2 cellular contexts compared by ENCODE assay signal in the genomic region with DNA sequence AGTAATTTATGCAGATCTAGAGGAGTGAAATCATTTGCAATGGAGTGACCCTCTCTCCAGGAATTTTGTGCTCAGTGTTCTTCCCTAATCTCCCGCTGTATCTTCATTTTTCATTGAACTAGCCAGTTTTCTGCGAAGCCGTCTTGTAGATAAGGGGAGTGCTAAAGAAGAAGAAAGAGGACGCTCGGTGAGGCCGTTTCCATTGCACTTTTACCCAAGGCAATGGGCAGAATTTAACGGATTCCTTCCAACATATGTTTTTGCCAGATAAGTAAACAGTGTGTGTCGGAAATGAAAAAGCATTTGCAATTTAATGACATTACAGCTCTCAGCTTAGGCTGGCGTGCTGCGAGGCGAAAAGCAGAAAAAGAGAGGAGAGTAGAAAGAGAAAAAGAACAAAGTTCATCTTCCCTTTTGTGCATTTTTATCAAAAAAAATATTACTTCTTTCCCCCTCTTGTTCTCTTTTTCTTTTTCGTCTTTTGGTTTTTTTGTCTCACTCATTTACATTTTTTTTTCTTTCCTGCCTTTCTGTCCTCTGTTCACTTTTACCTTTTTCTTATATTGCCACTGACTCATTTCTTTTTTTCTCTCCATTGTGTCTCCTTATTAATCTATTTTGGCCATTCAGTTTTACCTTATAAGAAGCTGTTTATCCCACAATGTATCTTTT.
TF ChIP-seq lines count a peak whose summit lies in the region.

No MANE protein-coding gene starts in this region.

TF ChIP-seq in GM23338, 12 proteins besides CTCF, POLR2A, EP300 and RAD21 (continued from another document):
- TF ChIP-seq, protein P1, sequence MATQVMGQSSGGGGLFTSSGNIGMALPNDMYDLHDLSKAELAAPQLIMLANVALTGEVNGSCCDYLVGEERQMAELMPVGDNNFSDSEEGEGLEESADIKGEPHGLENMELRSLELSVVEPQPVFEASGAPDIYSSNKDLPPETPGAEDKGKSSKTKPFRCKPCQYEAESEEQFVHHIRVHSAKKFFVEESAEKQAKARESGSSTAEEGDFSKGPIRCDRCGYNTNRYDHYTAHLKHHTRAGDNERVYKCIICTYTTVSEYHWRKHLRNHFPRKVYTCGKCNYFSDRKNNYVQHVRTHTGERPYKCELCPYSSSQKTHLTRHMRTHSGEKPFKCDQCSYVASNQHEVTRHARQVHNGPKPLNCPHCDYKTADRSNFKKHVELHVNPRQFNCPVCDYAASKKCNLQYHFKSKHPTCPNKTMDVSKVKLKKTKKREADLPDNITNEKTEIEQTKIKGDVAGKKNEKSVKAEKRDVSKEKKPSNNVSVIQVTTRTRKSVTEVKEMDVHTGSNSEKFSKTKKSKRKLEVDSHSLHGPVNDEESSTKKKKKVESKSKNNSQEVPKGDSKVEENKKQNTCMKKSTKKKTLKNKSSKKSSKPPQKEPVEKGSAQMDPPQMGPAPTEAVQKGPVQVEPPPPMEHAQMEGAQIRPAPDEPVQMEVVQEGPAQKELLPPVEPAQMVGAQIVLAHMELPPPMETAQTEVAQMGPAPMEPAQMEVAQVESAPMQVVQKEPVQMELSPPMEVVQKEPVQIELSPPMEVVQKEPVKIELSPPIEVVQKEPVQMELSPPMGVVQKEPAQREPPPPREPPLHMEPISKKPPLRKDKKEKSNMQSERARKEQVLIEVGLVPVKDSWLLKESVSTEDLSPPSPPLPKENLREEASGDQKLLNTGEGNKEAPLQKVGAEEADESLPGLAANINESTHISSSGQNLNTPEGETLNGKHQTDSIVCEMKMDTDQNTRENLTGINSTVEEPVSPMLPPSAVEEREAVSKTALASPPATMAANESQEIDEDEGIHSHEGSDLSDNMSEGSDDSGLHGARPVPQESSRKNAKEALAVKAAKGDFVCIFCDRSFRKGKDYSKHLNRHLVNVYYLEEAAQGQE (IDR thresholded peaks at IDR 0.05; ENCODE audit: unreplicated experiment) = no peak

TF ChIP-seq in K562, 482 proteins besides CTCF, POLR2A, EP300 and RAD21 (continued from another document and continues in another):
- TF ChIP-seq IFI16 (CRISPR knock-in tag; IDR thresholded peaks at IDR 0.05) = no peak
- no peak for TF ChIP-seq ZC3H11A (IDR thresholded peaks at IDR 0.05; ENCODE audit: low read depth, low read length)
- no peak for TF ChIP-seq CBX8 (IDR thresholded peaks at IDR 0.05; ENCODE audit: borderline replicate concordance, extremely low read depth, low read depth, low read length, poor library complexity, severe bottlenecking)
- peak; percentile 54; the same call in 1 of the 2 replicates for TF ChIP-seq JUND (IDR thresholded peaks at IDR 0.05; ENCODE audit: borderline replicate concordance, low read depth, low read length)
- TF ChIP-seq JUND (tag; IDR thresholded peaks at IDR 0.05; ENCODE audit: borderline replicate concordance, low read depth, low read length) = 0 out of 3 replicates have a peak, but pooled peaks have one; percentile 19
- no peak for TF ChIP-seq RFX5 (IDR thresholded peaks at IDR 0.05; ENCODE audit: low read depth, low read length)
- peak; percentile 73 for TF ChIP-seq BRD9 (IDR thresholded peaks at IDR 0.05; ENCODE audit: low read depth, partially characterized antibody)
- TF ChIP-seq, protein P2, sequence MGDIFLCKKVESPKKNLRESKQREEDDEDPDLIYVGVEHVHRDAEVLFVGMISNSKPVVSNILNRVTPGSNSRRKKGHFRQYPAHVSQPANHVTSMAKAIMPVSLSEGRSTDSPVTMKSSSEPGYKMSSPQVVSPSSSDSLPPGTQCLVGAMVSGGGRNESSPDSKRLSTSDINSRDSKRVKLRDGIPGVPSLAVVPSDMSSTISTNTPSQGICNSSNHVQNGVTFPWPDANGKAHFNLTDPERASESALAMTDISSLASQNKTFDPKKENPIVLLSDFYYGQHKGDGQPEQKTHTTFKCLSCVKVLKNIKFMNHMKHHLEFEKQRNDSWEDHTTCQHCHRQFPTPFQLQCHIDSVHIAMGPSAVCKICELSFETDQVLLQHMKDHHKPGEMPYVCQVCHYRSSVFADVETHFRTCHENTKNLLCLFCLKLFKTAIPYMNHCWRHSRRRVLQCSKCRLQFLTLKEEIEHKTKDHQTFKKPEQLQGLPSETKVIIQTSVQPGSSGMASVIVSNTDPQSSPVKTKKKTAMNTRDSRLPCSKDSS (IDR thresholded peaks at IDR 0.05; ENCODE audit: low read depth, partially characterized antibody) = no peak
- TF ChIP-seq TCF7L2 (IDR thresholded peaks at IDR 0.05; ENCODE audit: low read depth, low read length) = no peak
- no peak for TF ChIP-seq ZNF436 (CRISPR knock-in tag; IDR thresholded peaks at IDR 0.05)
- TF ChIP-seq HDAC8 (tag; IDR thresholded peaks at IDR 0.05) = no peak
- TF ChIP-seq ZFP36 (IDR thresholded peaks at IDR 0.05; ENCODE audit: low read depth, low read length, partially characterized antibody) = no peak
- TF ChIP-seq, protein P3, sequence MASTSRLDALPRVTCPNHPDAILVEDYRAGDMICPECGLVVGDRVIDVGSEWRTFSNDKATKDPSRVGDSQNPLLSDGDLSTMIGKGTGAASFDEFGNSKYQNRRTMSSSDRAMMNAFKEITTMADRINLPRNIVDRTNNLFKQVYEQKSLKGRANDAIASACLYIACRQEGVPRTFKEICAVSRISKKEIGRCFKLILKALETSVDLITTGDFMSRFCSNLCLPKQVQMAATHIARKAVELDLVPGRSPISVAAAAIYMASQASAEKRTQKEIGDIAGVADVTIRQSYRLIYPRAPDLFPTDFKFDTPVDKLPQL (IDR thresholded peaks at IDR 0.05; ENCODE audit: extremely low read depth, insufficient read length) = no peak
- TF ChIP-seq PTBP1 (IDR thresholded peaks at IDR 0.05; ENCODE audit: low read depth, low read length) = no peak
- no peak for TF ChIP-seq RBM25 (IDR thresholded peaks at IDR 0.05; ENCODE audit: low read depth, low read length, severe bottlenecking)
- TF ChIP-seq ZNF696 (CRISPR knock-in tag; conservative IDR thresholded peaks at IDR 0.05) = no peak
- TF ChIP-seq, protein P4, sequence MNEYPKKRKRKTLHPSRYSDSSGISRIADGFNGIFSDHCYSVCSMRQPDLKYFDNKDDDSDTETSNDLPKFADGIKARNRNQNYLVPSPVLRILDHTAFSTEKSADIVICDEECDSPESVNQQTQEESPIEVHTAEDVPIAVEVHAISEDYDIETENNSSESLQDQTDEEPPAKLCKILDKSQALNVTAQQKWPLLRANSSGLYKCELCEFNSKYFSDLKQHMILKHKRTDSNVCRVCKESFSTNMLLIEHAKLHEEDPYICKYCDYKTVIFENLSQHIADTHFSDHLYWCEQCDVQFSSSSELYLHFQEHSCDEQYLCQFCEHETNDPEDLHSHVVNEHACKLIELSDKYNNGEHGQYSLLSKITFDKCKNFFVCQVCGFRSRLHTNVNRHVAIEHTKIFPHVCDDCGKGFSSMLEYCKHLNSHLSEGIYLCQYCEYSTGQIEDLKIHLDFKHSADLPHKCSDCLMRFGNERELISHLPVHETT (CRISPR knock-in tag; conservative IDR thresholded peaks at IDR 0.05 in 1 of 2, IDR thresholded peaks at IDR 0.05 in 1 of 2) = no peak
- no peak for TF ChIP-seq RBM15 (IDR thresholded peaks at IDR 0.05; ENCODE audit: insufficient read depth, low read length)
- no peak for TF ChIP-seq U2AF1 (optimal IDR thresholded peaks at IDR 0.05; ENCODE audit: low read depth, low read length)
- no peak for TF ChIP-seq ZNF165 (CRISPR knock-in tag; IDR thresholded peaks at IDR 0.05; ENCODE audit: borderline replicate concordance)
- TF ChIP-seq, protein P5, sequence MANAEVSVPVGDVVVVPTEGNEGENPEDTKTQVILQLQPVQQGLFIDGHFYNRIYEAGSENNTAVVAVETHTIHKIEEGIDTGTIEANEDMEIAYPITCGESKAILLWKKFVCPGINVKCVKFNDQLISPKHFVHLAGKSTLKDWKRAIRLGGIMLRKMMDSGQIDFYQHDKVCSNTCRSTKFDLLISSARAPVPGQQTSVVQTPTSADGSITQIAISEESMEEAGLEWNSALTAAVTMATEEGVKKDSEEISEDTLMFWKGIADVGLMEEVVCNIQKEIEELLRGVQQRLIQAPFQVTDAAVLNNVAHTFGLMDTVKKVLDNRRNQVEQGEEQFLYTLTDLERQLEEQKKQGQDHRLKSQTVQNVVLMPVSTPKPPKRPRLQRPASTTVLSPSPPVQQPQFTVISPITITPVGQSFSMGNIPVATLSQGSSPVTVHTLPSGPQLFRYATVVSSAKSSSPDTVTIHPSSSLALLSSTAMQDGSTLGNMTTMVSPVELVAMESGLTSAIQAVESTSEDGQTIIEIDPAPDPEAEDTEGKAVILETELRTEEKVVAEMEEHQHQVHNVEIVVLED (CRISPR knock-in tag; IDR thresholded peaks at IDR 0.05) = no peak
- peak; percentile 59; the same call in 1 of the 2 replicates for TF ChIP-seq BCL6 (CRISPR knock-in tag; IDR thresholded peaks at IDR 0.05)
- TF ChIP-seq, protein P6, sequence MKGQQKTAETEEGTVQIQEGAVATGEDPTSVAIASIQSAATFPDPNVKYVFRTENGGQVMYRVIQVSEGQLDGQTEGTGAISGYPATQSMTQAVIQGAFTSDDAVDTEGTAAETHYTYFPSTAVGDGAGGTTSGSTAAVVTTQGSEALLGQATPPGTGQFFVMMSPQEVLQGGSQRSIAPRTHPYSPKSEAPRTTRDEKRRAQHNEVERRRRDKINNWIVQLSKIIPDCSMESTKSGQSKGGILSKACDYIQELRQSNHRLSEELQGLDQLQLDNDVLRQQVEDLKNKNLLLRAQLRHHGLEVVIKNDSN (CRISPR knock-in tag; IDR thresholded peaks at IDR 0.05) = no peak
- TF ChIP-seq ZNF583 (CRISPR knock-in tag; IDR thresholded peaks at IDR 0.05) = no peak
- no peak for TF ChIP-seq POLR2B (IDR thresholded peaks at IDR 0.05; ENCODE audit: low read depth, partially characterized antibody)
- TF ChIP-seq SNIP1 (IDR thresholded peaks at IDR 0.05; ENCODE audit: low read depth) = 0 out of 2 replicates have a peak, but pooled peaks have one; percentile 27
- TF ChIP-seq, protein P7, sequence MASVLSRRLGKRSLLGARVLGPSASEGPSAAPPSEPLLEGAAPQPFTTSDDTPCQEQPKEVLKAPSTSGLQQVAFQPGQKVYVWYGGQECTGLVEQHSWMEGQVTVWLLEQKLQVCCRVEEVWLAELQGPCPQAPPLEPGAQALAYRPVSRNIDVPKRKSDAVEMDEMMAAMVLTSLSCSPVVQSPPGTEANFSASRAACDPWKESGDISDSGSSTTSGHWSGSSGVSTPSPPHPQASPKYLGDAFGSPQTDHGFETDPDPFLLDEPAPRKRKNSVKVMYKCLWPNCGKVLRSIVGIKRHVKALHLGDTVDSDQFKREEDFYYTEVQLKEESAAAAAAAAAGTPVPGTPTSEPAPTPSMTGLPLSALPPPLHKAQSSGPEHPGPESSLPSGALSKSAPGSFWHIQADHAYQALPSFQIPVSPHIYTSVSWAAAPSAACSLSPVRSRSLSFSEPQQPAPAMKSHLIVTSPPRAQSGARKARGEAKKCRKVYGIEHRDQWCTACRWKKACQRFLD (CRISPR knock-in tag; IDR thresholded peaks at IDR 0.05) = no peak
- TF ChIP-seq, protein P8, sequence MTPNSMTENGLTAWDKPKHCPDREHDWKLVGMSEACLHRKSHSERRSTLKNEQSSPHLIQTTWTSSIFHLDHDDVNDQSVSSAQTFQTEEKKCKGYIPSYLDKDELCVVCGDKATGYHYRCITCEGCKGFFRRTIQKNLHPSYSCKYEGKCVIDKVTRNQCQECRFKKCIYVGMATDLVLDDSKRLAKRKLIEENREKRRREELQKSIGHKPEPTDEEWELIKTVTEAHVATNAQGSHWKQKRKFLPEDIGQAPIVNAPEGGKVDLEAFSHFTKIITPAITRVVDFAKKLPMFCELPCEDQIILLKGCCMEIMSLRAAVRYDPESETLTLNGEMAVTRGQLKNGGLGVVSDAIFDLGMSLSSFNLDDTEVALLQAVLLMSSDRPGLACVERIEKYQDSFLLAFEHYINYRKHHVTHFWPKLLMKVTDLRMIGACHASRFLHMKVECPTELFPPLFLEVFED (CRISPR knock-in tag; conservative IDR thresholded peaks at IDR 0.05) = no peak
- TF ChIP-seq, protein P9, sequence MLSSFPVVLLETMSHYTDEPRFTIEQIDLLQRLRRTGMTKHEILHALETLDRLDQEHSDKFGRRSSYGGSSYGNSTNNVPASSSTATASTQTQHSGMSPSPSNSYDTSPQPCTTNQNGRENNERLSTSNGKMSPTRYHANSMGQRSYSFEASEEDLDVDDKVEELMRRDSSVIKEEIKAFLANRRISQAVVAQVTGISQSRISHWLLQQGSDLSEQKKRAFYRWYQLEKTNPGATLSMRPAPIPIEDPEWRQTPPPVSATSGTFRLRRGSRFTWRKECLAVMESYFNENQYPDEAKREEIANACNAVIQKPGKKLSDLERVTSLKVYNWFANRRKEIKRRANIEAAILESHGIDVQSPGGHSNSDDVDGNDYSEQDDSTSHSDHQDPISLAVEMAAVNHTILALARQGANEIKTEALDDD (IDR thresholded peaks at IDR 0.05) = peak; percentile 35; the same call in 1 of the 2 replicates
- no peak for TF ChIP-seq NR2F6 (CRISPR knock-in tag; IDR thresholded peaks at IDR 0.05)
- TF ChIP-seq, protein P10, sequence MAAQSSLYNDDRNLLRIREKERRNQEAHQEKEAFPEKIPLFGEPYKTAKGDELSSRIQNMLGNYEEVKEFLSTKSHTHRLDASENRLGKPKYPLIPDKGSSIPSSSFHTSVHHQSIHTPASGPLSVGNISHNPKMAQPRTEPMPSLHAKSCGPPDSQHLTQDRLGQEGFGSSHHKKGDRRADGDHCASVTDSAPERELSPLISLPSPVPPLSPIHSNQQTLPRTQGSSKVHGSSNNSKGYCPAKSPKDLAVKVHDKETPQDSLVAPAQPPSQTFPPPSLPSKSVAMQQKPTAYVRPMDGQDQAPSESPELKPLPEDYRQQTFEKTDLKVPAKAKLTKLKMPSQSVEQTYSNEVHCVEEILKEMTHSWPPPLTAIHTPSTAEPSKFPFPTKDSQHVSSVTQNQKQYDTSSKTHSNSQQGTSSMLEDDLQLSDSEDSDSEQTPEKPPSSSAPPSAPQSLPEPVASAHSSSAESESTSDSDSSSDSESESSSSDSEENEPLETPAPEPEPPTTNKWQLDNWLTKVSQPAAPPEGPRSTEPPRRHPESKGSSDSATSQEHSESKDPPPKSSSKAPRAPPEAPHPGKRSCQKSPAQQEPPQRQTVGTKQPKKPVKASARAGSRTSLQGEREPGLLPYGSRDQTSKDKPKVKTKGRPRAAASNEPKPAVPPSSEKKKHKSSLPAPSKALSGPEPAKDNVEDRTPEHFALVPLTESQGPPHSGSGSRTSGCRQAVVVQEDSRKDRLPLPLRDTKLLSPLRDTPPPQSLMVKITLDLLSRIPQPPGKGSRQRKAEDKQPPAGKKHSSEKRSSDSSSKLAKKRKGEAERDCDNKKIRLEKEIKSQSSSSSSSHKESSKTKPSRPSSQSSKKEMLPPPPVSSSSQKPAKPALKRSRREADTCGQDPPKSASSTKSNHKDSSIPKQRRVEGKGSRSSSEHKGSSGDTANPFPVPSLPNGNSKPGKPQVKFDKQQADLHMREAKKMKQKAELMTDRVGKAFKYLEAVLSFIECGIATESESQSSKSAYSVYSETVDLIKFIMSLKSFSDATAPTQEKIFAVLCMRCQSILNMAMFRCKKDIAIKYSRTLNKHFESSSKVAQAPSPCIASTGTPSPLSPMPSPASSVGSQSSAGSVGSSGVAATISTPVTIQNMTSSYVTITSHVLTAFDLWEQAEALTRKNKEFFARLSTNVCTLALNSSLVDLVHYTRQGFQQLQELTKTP (IDR thresholded peaks at IDR 0.05; ENCODE audit: low read depth in 1 of 2, partially characterized antibody in 2 of 2) = no peak
- TF ChIP-seq, protein P11, sequence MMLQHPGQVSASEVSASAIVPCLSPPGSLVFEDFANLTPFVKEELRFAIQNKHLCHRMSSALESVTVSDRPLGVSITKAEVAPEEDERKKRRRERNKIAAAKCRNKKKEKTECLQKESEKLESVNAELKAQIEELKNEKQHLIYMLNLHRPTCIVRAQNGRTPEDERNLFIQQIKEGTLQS (IDR thresholded peaks at IDR 0.05) = no peak
- TF ChIP-seq, protein P11 (CRISPR knock-in tag; conservative IDR thresholded peaks at IDR 0.05) = no peak
- no peak for TF ChIP-seq HIVEP1 (CRISPR knock-in tag; IDR thresholded peaks at IDR 0.05)
- TF ChIP-seq SMARCC2 (IDR thresholded peaks at IDR 0.05; ENCODE audit: low read depth) = peak; percentile 74; the same call in 1 of the 2 replicates
